In genomic region chr6:89702349-89702748, GRCh38 we compare ENCODE assay signal across 3 cellular contexts.
TF ChIP-seq lines count a peak whose summit lies in the region.

No MANE protein-coding gene starts in this region.

TF ChIP-seq in HepG2, 621 proteins besides CTCF, POLR2A, EP300 and RAD21 (continued from another document):
- TF ChIP-seq MAFK (conservative IDR thresholded peaks at IDR 0.05 in 1 of 2, IDR thresholded peaks at IDR 0.05 in 1 of 2; ENCODE audit: low read length in 2 of 2) (peak; percentile 92 to 96), ZSCAN21 (CRISPR knock-in tag; IDR thresholded peaks at IDR 0.05; ENCODE audit: borderline replicate concordance) (no peak), FOXK1 (CRISPR knock-in tag; IDR thresholded peaks at IDR 0.05; ENCODE audit: borderline replicate concordance, low read depth) (no peak), PATZ1 (CRISPR knock-in tag; IDR thresholded peaks at IDR 0.05) (no peak), NPAS2 (CRISPR knock-in tag; IDR thresholded peaks at IDR 0.05; ENCODE audit: borderline replicate concordance) (no peak), ZNF274 (CRISPR knock-in tag; IDR thresholded peaks at IDR 0.05) (no peak), IRF1 (CRISPR knock-in tag; IDR thresholded peaks at IDR 0.05; ENCODE audit: low read depth) (no peak), TCF12 (IDR thresholded peaks at IDR 0.05) (no peak), TCF12 (CRISPR knock-in tag; IDR thresholded peaks at IDR 0.05) (no peak), PRPF4 (IDR thresholded peaks at IDR 0.05; ENCODE audit: low read depth, low read length, poor library complexity, severe bottlenecking) (no peak), MAFF (IDR thresholded peaks at IDR 0.05; ENCODE audit: low read depth, low read length) (peak; percentile 94), RBFOX2 (IDR thresholded peaks at IDR 0.05; ENCODE audit: low read depth, low read length) (no peak)
- TF ChIP-seq, protein P1, sequence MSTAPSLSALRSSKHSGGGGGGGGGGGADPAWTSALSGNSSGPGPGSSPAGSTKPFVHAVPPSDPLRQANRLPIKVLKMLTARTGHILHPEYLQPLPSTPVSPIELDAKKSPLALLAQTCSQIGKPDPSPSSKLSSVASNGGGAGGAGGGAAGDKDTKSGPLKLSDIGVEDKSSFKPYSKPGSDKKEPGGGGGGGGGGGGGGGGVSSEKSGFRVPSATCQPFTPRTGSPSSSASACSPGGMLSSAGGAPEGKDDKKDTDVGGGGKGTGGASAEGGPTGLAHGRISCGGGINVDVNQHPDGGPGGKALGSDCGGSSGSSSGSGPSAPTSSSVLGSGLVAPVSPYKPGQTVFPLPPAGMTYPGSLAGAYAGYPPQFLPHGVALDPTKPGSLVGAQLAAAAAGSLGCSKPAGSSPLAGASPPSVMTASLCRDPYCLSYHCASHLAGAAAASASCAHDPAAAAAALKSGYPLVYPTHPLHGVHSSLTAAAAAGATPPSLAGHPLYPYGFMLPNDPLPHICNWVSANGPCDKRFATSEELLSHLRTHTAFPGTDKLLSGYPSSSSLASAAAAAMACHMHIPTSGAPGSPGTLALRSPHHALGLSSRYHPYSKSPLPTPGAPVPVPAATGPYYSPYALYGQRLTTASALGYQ (CRISPR knock-in tag; IDR thresholded peaks at IDR 0.05), result no peak

TF ChIP-seq in WTC11, 78 proteins besides CTCF, POLR2A, EP300 and RAD21 (continued from another document and continues in another):
- TF ChIP-seq ZNF512 (CRISPR knock-in tag; IDR thresholded peaks at IDR 0.05; ENCODE audit: borderline replicate concordance) (no peak), JUN (CRISPR knock-in tag; IDR thresholded peaks at IDR 0.05) (no peak), ZBTB43 (CRISPR knock-in tag; IDR thresholded peaks at IDR 0.05) (no peak), RORB (CRISPR knock-in tag; IDR thresholded peaks at IDR 0.05) (no peak), NR1H2 (CRISPR knock-in tag; IDR thresholded peaks at IDR 0.05) (no peak), ATF1 (CRISPR knock-in tag; IDR thresholded peaks at IDR 0.05) (no peak), ZNF263 (CRISPR knock-in tag; IDR thresholded peaks at IDR 0.05; ENCODE audit: low read depth) (no peak), USF2 (CRISPR knock-in tag; IDR thresholded peaks at IDR 0.05) (no peak), ESRRA (CRISPR knock-in tag; IDR thresholded peaks at IDR 0.05; ENCODE audit: borderline replicate concordance) (no peak), NR3C1 (CRISPR knock-in tag; conservative IDR thresholded peaks at IDR 0.05; ENCODE audit: low read depth) (no peak), KAT7 (CRISPR knock-in tag; IDR thresholded peaks at IDR 0.05; ENCODE audit: borderline replicate concordance) (no peak), MYBL2 (CRISPR knock-in tag; IDR thresholded peaks at IDR 0.05) (no peak)
- TF ChIP-seq, protein P2, sequence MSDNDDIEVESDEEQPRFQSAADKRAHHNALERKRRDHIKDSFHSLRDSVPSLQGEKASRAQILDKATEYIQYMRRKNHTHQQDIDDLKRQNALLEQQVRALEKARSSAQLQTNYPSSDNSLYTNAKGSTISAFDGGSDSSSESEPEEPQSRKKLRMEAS (CRISPR knock-in tag; IDR thresholded peaks at IDR 0.05), result no peak
- TF ChIP-seq, protein P3, sequence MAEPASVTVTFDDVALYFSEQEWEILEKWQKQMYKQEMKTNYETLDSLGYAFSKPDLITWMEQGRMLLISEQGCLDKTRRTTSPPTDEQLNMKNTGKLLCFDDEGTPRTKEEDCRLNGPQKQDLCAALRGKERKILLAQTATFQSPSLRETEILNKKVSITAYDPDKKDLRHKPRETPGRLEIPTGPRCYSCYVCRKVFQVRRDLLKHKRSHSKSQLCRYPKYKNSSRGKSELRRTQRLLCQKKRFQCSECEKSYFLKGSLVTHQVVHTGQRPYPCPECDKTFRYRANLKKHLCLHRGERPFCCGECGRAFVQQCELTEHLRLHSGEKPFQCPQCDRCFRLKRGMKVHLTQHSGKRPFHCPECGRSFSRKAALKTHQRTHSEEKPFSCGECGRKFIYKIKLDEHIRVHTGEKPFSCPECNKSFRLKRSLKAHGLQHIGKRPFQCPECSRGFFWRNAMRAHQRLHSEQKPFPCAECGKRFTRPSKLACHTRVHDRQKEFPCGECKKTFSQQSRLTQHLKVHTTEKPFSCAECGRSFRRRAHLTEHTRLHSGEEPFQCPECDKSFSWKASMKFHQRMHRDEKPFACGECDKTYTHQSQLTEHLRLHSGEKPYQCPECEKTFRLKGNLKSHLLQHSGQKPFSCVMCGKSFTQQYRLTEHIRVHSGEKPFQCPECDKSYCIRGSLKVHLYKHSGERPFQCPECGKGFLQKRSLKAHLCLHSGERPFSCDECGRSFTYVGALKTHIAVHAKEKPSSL (CRISPR knock-in tag; conservative IDR thresholded peaks at IDR 0.05), result no peak

TF ChIP-seq in endothelial cell of umbilical vein, 7 proteins besides CTCF, POLR2A, EP300 and RAD21 (continued from another document):
- TF ChIP-seq MYC (IDR thresholded peaks at IDR 0.05; ENCODE audit: low read depth, low read length) (no peak), EZH2 (IDR thresholded peaks at IDR 0.05; ENCODE audit: borderline replicate concordance, low read depth, low read length, severe bottlenecking) (no peak), GATA2 (IDR thresholded peaks at IDR 0.05; ENCODE audit: insufficient read depth, insufficient read length, low read depth, low read length) (no peak), JUN (IDR thresholded peaks at IDR 0.05; ENCODE audit: borderline replicate concordance, insufficient read depth, insufficient read length, low read depth) (no peak)
TF ChIP-seq in endothelial cell of umbilical vein: peak in this region for 0.
